In the genomic region with DNA sequence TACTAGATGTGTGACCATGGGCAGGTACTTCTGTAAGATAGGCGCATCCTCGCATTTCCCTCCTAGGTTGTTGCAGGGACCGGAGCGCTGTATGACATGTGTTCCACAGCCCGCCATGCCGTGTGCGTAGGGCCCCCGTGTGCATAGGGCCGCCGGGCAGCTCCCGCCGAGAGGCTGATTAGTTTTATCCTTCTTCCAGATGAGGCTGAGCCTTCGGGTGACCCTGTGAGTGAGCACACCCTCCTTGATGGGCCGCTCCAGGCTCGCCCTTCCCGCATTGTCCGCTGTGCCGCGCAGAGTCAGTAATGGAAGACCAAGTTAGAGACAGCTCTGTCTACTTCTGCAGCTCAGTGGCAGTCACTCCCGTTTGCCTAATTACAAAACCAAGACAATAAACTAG, we compare ENCODE assay signal across 26 cellular contexts.
DNase-seq lines count a peak whose midpoint lies in the region; ATAC-seq and TF ChIP-seq lines count a peak whose summit lies in the region.
"Had no signal": no experiment of that assay in that cellular context is flagged by ENCODE, and none has a peak within 500 bp of the region (broad histone marks: within the 10 kb centered on the region; RNA-seq: fewer than 3 reads in every experiment).

No MANE protein-coding gene starts in this region.

- H3K4me3 Mint-ChIP-seq in activated CD4-positive, alpha-beta memory T cell treated with anti-CD3 and anti-CD28 coated beads for 36 hours, result no peak overlapping the region
- H3K4me3 Mint-ChIP-seq in activated CD4-positive, alpha-beta memory T cell treated with anti-CD3 and anti-CD28 coated beads, Interleukin-2, amount 10 ng/mL, durations not matched to agents 7 days and 5 days, result no peak overlapping the region
- H3K4me3 Mint-ChIP-seq in CD14-positive monocyte (no peak overlapping the region), endodermal cell (no peak overlapping the region)

- no peak overlapping the region for H3K4ac ChIP-seq in neuronal stem cell (ENCODE audit: low read length)

- POLR2A ChIA-PET in activated CD4-positive, alpha-beta memory T cell treated with anti-CD3 and anti-CD28 coated beads for 36 hours (lab: Charles Lee), result interaction anchor here (1.4 kb wide), 1 partner anchor 15 kb away, joined by 3 read pairs; no protein-coding TSS in a partner anchor
- POLR2A ChIA-PET in activated CD4-positive, alpha-beta memory T cell treated with anti-CD3 and anti-CD28 coated beads, Interleukin-2, amount 10 ng/mL, durations not matched to agents 7 days and 5 days (lab: Charles Lee), result interaction anchor here (1.6 kb wide), 1 partner anchor 12 kb away, joined by 4 read pairs; no protein-coding TSS in a partner anchor

- WGBS in endodermal cell (ENCODE audit: insufficient coverage in 1 of 2, insufficient read length in 1 of 2), 2 experiments, result 88 to 92% methylated on average over 20 of the region's 20 CpGs
- 95 to 96% methylated on average over 20 of the region's 20 CpGs for WGBS in sigmoid colon, 2 donors
- no CpG with 5 or more reads among the region's 20 CpGs for WGBS in neuronal stem cell (ENCODE audit: extremely low coverage in 2 of 2, insufficient read length in 2 of 2, insufficient replicate concordance in 1 of 2), 2 donors
- 95% methylated on average over 20 of the region's 20 CpGs for WGBS in smooth muscle cell (ENCODE audit: low lambda C conversion rate)

- H3K79me1 ChIP-seq in neuronal stem cell (ENCODE audit: low read depth, low read length), result no peaks in the 10 kb centered on the region

- peaks cover 3% of the 10 kb centered on the region for H4K20me1 ChIP-seq in smooth muscle cell (ENCODE audit: low read depth)

- H3K9me3 ChIP-seq in endodermal cell (ENCODE audit: control insufficient read depth, low read length), result no peaks in the 10 kb centered on the region
- no peaks in the 10 kb centered on the region for H3K9me3 ChIP-seq in sigmoid colon
- no peaks in the 10 kb centered on the region for H3K9me3 ChIP-seq in neuronal stem cell (replicated peaks in 1 of 2; ENCODE audit: control insufficient read depth in 2 of 2, insufficient read depth in 1 of 2, low read depth in 1 of 2, low read length in 2 of 2)
- no peaks in the 10 kb centered on the region for H3K9me3 ChIP-seq in smooth muscle cell (replicated peaks; ENCODE audit: low read depth)

- intact Hi-C loops in activated CD4-positive, alpha-beta memory T cell treated with anti-CD3 and anti-CD28 coated beads for 36 hours (cut with micrococcal nuclease), result no loop called here
- intact Hi-C loops in CD14-positive monocyte (cut with micrococcal nuclease) (loop anchor here in 1 of 2 donors (5.0 kb wide), 1 partner anchor 114 kb away; no protein-coding TSS in a partner anchor), sigmoid colon (cut with DNase I) (no loop called here), left colon (cut with DNase I, micrococcal nuclease) (no loop called here)

- H3K14ac ChIP-seq in neuronal stem cell (ENCODE audit: low read length), result no peak overlapping the region

- H3K4me3 ChIP-seq in endodermal cell (ENCODE audit: low read length) (no peak overlapping the region), sigmoid colon (no peak overlapping the region), neuronal stem cell (ENCODE audit: low read length in 2 of 2) (no peak overlapping the region), smooth muscle cell (no peak overlapping the region)
- H3K4me3 ChIP-seq: PC-9 had no signal

- no peak for TF ChIP-seq POLR2A in sigmoid colon (IDR thresholded peaks at IDR 0.05)

- H3K36me3 ChIP-seq in endodermal cell (ENCODE audit: control insufficient read depth, insufficient read depth, low read length) (peaks cover 58% of the 10 kb centered on the region), sigmoid colon (peaks cover 3 to 94% (median 37%) of the 10 kb centered on the region in 4 donors), neuronal stem cell (replicated peaks in 1 of 2; ENCODE audit: control insufficient read depth in 2 of 2, insufficient read depth in 2 of 2, low read length in 2 of 2) (peaks cover 28 to 91% of the 10 kb centered on the region in 2 donors), smooth muscle cell (ENCODE audit: low read depth) (peaks cover 16% of the 10 kb centered on the region)

- H3K79me2 ChIP-seq in smooth muscle cell (ENCODE audit: low read depth), result no peaks in the 10 kb centered on the region

- ATAC-seq in left colon, result no peak
- ATAC-seq: HepG2 had no signal

- H3K27ac ChIP-seq in endodermal cell (ENCODE audit: low read depth, low read length), result no peak overlapping the region
- H3K27ac ChIP-seq in sigmoid colon, result no peak overlapping the region
- no peak overlapping the region for H3K27ac ChIP-seq in neuronal stem cell (replicated peaks; ENCODE audit: low read length)
- no peak overlapping the region for H3K27ac ChIP-seq in smooth muscle cell (ENCODE audit: low read depth)
- H3K27ac ChIP-seq: HL-60, PC-9 had no signal

- H3F3A ChIP-seq in smooth muscle cell (ENCODE audit: low read depth), result no peaks in the 10 kb centered on the region

- no peak overlapping the region for H2BK120ac ChIP-seq in neuronal stem cell (ENCODE audit: low read depth, low read length)

- H3K9ac ChIP-seq in endodermal cell (ENCODE audit: extremely low read depth, low read length, poor library complexity, severe bottlenecking) (no peak overlapping the region), neuronal stem cell (ENCODE audit: low read depth, low read length, poor library complexity) (no peak overlapping the region), smooth muscle cell (ENCODE audit: low read depth) (no peak overlapping the region)

- peak overlapping the region; percentile 23 for H3K27ac Mint-ChIP-seq in activated CD4-positive, alpha-beta memory T cell treated with anti-CD3 and anti-CD28 coated beads for 36 hours
- H3K27ac Mint-ChIP-seq in activated CD4-positive, alpha-beta memory T cell treated with anti-CD3 and anti-CD28 coated beads, Interleukin-2, amount 10 ng/mL, durations not matched to agents 7 days and 5 days, result no peak overlapping the region
- H3K27ac Mint-ChIP-seq in CD14-positive monocyte (peak overlapping the region in 4 of 7 donors; percentile 46 to 72 (median 60)), endodermal cell (no peak overlapping the region)

- H2BK12ac ChIP-seq in neuronal stem cell (ENCODE audit: low read length), result no peak overlapping the region

- no peak overlapping the region for H2AK5ac ChIP-seq in neuronal stem cell (ENCODE audit: low read depth, low read length)

- H3K27me3 ChIP-seq in endodermal cell (ENCODE audit: control insufficient read depth, insufficient read depth, low read length, poor library complexity, severe bottlenecking), result no peaks in the 10 kb centered on the region
- no peaks in the 10 kb centered on the region for H3K27me3 ChIP-seq in sigmoid colon
- no peaks in the 10 kb centered on the region for H3K27me3 ChIP-seq in neuronal stem cell (ENCODE audit: control insufficient read depth in 3 of 3, insufficient read depth in 3 of 3, low read depth in 1 of 3, low read length in 3 of 3)
- no peaks in the 10 kb centered on the region for H3K27me3 ChIP-seq in smooth muscle cell (ENCODE audit: low read depth)

- H4K91ac ChIP-seq in neuronal stem cell (ENCODE audit: low read depth, low read length, poor library complexity), result no peak overlapping the region

- H3K36me3 Mint-ChIP-seq in activated CD4-positive, alpha-beta memory T cell treated with anti-CD3 and anti-CD28 coated beads for 36 hours, result peaks cover 31% of the 10 kb centered on the region
- H3K36me3 Mint-ChIP-seq in activated CD4-positive, alpha-beta memory T cell treated with anti-CD3 and anti-CD28 coated beads, Interleukin-2, amount 10 ng/mL, durations not matched to agents 7 days and 5 days (ENCODE audit: low read depth), result peaks cover 60% of the 10 kb centered on the region
- H3K36me3 Mint-ChIP-seq in CD14-positive monocyte (peaks cover 69 to 91% of the 10 kb centered on the region in 2 donors), endodermal cell (ENCODE audit: low read depth) (peaks cover 52% of the 10 kb centered on the region)

- no peak overlapping the region for H3K23ac ChIP-seq in neuronal stem cell (ENCODE audit: low read depth, low read length, poor library complexity)

- H3K27me3 Mint-ChIP-seq in activated CD4-positive, alpha-beta memory T cell treated with anti-CD3 and anti-CD28 coated beads for 36 hours, result no peaks in the 10 kb centered on the region
- no peaks in the 10 kb centered on the region for H3K27me3 Mint-ChIP-seq in activated CD4-positive, alpha-beta memory T cell treated with anti-CD3 and anti-CD28 coated beads, Interleukin-2, amount 10 ng/mL, durations not matched to agents 7 days and 5 days
- H3K27me3 Mint-ChIP-seq in CD14-positive monocyte (ENCODE audit: low read depth in 3 of 3) (no peaks in the 10 kb centered on the region), endodermal cell (ENCODE audit: insufficient read depth) (no peaks in the 10 kb centered on the region)

- no peak overlapping the region for H3K4me2 ChIP-seq in neuronal stem cell (ENCODE audit: insufficient read depth, low read length, poor library complexity, severe bottlenecking)
- H3K4me2 ChIP-seq in smooth muscle cell, result no peak overlapping the region
- H3K4me2 ChIP-seq: PC-9 had no signal

- H4K8ac ChIP-seq in neuronal stem cell (ENCODE audit: low read depth, low read length), result no peak overlapping the region

- no peaks in the 10 kb centered on the region for H3K4me1 Mint-ChIP-seq in activated CD4-positive, alpha-beta memory T cell treated with anti-CD3 and anti-CD28 coated beads for 36 hours (ENCODE audit: low read depth)
- no peaks in the 10 kb centered on the region for H3K4me1 Mint-ChIP-seq in activated CD4-positive, alpha-beta memory T cell treated with anti-CD3 and anti-CD28 coated beads, Interleukin-2, amount 10 ng/mL, durations not matched to agents 7 days and 5 days
- H3K4me1 Mint-ChIP-seq in CD14-positive monocyte (no peaks in the 10 kb centered on the region), endodermal cell (no peaks in the 10 kb centered on the region)

- no peak overlapping the region for H3K18ac ChIP-seq in neuronal stem cell (ENCODE audit: low read length)

- H3K4me1 ChIP-seq in endodermal cell (ENCODE audit: control insufficient read depth, insufficient read depth, low read length) (no peaks in the 10 kb centered on the region), sigmoid colon (no peaks in the 10 kb centered on the region), neuronal stem cell (ENCODE audit: control insufficient read depth in 2 of 2, insufficient read depth in 1 of 2, low read depth in 1 of 2, low read length in 2 of 2) (no peaks in the 10 kb centered on the region), smooth muscle cell (ENCODE audit: low read depth) (no peaks in the 10 kb centered on the region)

- TF ChIP-seq CTCF in CD14-positive monocyte (IDR thresholded peaks at IDR 0.05) (no peak), endodermal cell (conservative IDR thresholded peaks at IDR 0.05) (no peak), sigmoid colon (IDR thresholded peaks at IDR 0.05) (no peak), smooth muscle cell (IDR thresholded peaks at IDR 0.05; ENCODE audit: borderline replicate concordance, insufficient read depth, poor library complexity, severe bottlenecking) (no peak)

- no peak overlapping the region for H2BK5ac ChIP-seq in neuronal stem cell (ENCODE audit: low read length)

- no peaks in the 10 kb centered on the region for H3K9me3 Mint-ChIP-seq in activated CD4-positive, alpha-beta memory T cell treated with anti-CD3 and anti-CD28 coated beads for 36 hours
- H3K9me3 Mint-ChIP-seq in activated CD4-positive, alpha-beta memory T cell treated with anti-CD3 and anti-CD28 coated beads, Interleukin-2, amount 10 ng/mL, durations not matched to agents 7 days and 5 days, result no peaks in the 10 kb centered on the region
- H3K9me3 Mint-ChIP-seq in CD14-positive monocyte (no peaks in the 10 kb centered on the region), endodermal cell (no peaks in the 10 kb centered on the region)

- H2AFZ ChIP-seq in neuronal stem cell (ENCODE audit: low read length), result no peak overlapping the region
- no peak overlapping the region for H2AFZ ChIP-seq in smooth muscle cell (ENCODE audit: low read depth)
- H2AFZ ChIP-seq: PC-9 had no signal

- CTCF ChIA-PET in activated CD4-positive, alpha-beta memory T cell treated with anti-CD3 and anti-CD28 coated beads for 36 hours (lab: Charles Lee), result interaction anchor here (1.3 kb wide), 1 partner anchor 121 kb away, joined by 4 read pairs; no protein-coding TSS in a partner anchor
- CTCF ChIA-PET in activated CD4-positive, alpha-beta memory T cell treated with anti-CD3 and anti-CD28 coated beads, Interleukin-2, amount 10 ng/mL, durations not matched to agents 7 days and 5 days (lab: Charles Lee), result interaction anchor here (0.6 to 2.8 kb wide), 2 partner anchors 120 to 1213 kb away, joined by 3 to 10 read pairs; no protein-coding TSS in a partner anchor

- no peak for TF ChIP-seq EP300 in sigmoid colon (IDR thresholded peaks at IDR 0.05)

- DNase-seq in activated CD4-positive, alpha-beta memory T cell treated with anti-CD3 and anti-CD28 coated beads for 36 hours, result no peak
- DNase-seq in activated CD4-positive, alpha-beta memory T cell treated with anti-CD3 and anti-CD28 coated beads, Interleukin-2, amount 10 ng/mL, durations not matched to agents 7 days and 5 days, result no peak
- no peak for DNase-seq in CD14-positive monocyte (ENCODE audit: low spot score)
- peak; percentile 32 for DNase-seq in endodermal cell
- peak; percentile 52 for DNase-seq in sigmoid colon
- DNase-seq in neuronal stem cell (ENCODE audit: low spot score), result no peak
- no peak for DNase-seq in left colon
- no peak for DNase-seq in smooth muscle cell (lab: John Stamatoyannopoulos, UW; ENCODE audit: unreplicated experiment)
- DNase-seq: 8988T, C1 segment of cervical spinal cord, DMS53, GDM1, GOT3, HCEC 1CT, KBM-7, MM.1S, NCI-H1048, NCI-H1436, NCI-H187 treated with DMSO at 0.1 percent for 48 hours, NCI-H510A, NCI-H748 treated with DMSO at 0.1 percent for 48 hours, PC-9, RPMI8226, SHP77 had no signal

- H2BK15ac ChIP-seq in neuronal stem cell (ENCODE audit: low read length), result no peak overlapping the region

Comparison
In these comparisons a context has a peak if more than half of its experiments do, and no peak if none do; other contexts are left out.
1. H3K27ac Mint-ChIP-seq: peak in activated CD4-positive, alpha-beta memory T cell treated with anti-CD3 and anti-CD28 coated beads for 36 hours (single experiment) and CD14-positive monocyte (4 of 7); none in activated CD4-positive, alpha-beta memory T cell treated with anti-CD3 and anti-CD28 coated beads, Interleukin-2, amount 10 ng/mL, durations not matched to agents 7 days and 5 days (single experiment) and endodermal cell (single experiment).
2. DNase-seq: peak in endodermal cell (single experiment) and sigmoid colon (single experiment); none in activated CD4-positive, alpha-beta memory T cell treated with anti-CD3 and anti-CD28 coated beads for 36 hours (single experiment), activated CD4-positive, alpha-beta memory T cell treated with anti-CD3 and anti-CD28 coated beads, Interleukin-2, amount 10 ng/mL, durations not matched to agents 7 days and 5 days (single experiment), CD14-positive monocyte (single experiment), neuronal stem cell (single experiment), left colon (0 of 2) and smooth muscle cell (single experiment).